1 cellular context compared by ENCODE assay signal in the genomic region with DNA sequence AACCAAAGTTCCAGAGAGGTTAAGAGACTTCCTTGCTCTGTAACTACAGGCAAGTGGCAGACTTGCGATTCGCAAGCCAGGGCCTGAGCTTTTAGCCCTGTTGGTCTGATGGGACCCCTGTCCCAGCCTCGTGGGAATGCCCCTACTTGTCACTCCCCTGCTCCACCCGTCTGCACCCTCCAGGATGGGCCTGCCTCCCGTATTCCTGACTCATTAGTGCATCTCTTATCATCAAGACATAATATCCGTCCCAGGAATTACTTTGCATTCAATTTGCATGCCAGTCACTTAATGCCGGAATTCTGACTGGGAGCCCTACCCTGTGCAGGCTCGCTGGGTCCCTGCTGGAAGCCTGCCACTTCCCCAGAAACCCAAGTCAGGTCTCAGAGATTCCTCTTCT.
TF ChIP-seq lines count a peak whose summit lies in the region.

No MANE protein-coding gene starts in this region.

TF ChIP-seq in HepG2, 621 proteins besides CTCF, POLR2A, EP300 and RAD21:
- TF ChIP-seq TSC22D2 (CRISPR knock-in tag; IDR thresholded peaks at IDR 0.05; ENCODE audit: borderline replicate concordance) (no peak), EED (CRISPR knock-in tag; IDR thresholded peaks at IDR 0.05) (no peak), GLI4 (CRISPR knock-in tag; IDR thresholded peaks at IDR 0.05; ENCODE audit: borderline replicate concordance) (no peak), TRIM24 (CRISPR knock-in tag; IDR thresholded peaks at IDR 0.05) (no peak), SRSF1 (optimal IDR thresholded peaks at IDR 0.05; ENCODE audit: low read depth, low read length) (no peak), FOXO1 (CRISPR knock-in tag; IDR thresholded peaks at IDR 0.05) (no peak), PRPF4 (IDR thresholded peaks at IDR 0.05; ENCODE audit: low read depth, low read length, poor library complexity, severe bottlenecking) (no peak), SOX5 (CRISPR knock-in tag; IDR thresholded peaks at IDR 0.05; ENCODE audit: borderline replicate concordance) (no peak), ZNF737 (CRISPR knock-in tag; IDR thresholded peaks at IDR 0.05; ENCODE audit: borderline replicate concordance) (no peak)
- TF ChIP-seq, protein P1, sequence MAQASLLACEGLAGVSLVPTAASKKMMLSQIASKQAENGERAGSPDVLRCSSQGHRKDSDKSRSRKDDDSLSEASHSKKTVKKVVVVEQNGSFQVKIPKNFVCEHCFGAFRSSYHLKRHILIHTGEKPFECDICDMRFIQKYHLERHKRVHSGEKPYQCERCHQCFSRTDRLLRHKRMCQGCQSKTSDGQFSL (CRISPR knock-in tag; IDR thresholded peaks at IDR 0.05): no peak
- TF ChIP-seq, protein P2, sequence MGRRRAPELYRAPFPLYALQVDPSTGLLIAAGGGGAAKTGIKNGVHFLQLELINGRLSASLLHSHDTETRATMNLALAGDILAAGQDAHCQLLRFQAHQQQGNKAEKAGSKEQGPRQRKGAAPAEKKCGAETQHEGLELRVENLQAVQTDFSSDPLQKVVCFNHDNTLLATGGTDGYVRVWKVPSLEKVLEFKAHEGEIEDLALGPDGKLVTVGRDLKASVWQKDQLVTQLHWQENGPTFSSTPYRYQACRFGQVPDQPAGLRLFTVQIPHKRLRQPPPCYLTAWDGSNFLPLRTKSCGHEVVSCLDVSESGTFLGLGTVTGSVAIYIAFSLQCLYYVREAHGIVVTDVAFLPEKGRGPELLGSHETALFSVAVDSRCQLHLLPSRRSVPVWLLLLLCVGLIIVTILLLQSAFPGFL (CRISPR knock-in tag; IDR thresholded peaks at IDR 0.05): no peak
- TF ChIP-seq, protein P3, sequence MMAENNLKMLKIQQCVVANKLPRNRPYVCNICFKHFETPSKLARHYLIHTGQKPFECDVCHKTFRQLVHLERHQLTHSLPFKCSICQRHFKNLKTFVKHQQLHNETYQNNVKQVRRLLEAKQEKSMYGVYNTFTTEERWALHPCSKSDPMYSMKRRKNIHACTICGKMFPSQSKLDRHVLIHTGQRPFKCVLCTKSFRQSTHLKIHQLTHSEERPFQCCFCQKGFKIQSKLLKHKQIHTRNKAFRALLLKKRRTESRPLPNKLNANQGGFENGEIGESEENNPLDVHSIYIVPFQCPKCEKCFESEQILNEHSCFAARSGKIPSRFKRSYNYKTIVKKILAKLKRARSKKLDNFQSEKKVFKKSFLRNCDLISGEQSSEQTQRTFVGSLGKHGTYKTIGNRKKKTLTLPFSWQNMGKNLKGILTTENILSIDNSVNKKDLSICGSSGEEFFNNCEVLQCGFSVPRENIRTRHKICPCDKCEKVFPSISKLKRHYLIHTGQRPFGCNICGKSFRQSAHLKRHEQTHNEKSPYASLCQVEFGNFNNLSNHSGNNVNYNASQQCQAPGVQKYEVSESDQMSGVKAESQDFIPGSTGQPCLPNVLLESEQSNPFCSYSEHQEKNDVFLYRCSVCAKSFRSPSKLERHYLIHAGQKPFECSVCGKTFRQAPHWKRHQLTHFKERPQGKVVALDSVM (CRISPR knock-in tag; IDR thresholded peaks at IDR 0.05): no peak
- TF ChIP-seq, protein P4, sequence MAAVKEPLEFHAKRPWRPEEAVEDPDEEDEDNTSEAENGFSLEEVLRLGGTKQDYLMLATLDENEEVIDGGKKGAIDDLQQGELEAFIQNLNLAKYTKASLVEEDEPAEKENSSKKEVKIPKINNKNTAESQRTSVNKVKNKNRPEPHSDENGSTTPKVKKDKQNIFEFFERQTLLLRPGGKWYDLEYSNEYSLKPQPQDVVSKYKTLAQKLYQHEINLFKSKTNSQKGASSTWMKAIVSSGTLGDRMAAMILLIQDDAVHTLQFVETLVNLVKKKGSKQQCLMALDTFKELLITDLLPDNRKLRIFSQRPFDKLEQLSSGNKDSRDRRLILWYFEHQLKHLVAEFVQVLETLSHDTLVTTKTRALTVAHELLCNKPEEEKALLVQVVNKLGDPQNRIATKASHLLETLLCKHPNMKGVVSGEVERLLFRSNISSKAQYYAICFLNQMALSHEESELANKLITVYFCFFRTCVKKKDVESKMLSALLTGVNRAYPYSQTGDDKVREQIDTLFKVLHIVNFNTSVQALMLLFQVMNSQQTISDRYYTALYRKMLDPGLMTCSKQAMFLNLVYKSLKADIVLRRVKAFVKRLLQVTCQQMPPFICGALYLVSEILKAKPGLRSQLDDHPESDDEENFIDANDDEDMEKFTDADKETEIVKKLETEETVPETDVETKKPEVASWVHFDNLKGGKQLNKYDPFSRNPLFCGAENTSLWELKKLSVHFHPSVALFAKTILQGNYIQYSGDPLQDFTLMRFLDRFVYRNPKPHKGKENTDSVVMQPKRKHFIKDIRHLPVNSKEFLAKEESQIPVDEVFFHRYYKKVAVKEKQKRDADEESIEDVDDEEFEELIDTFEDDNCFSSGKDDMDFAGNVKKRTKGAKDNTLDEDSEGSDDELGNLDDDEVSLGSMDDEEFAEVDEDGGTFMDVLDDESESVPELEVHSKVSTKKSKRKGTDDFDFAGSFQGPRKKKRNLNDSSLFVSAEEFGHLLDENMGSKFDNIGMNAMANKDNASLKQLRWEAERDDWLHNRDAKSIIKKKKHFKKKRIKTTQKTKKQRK (IDR thresholded peaks at IDR 0.05; ENCODE audit: low read length): no peak
- TF ChIP-seq, protein P5, sequence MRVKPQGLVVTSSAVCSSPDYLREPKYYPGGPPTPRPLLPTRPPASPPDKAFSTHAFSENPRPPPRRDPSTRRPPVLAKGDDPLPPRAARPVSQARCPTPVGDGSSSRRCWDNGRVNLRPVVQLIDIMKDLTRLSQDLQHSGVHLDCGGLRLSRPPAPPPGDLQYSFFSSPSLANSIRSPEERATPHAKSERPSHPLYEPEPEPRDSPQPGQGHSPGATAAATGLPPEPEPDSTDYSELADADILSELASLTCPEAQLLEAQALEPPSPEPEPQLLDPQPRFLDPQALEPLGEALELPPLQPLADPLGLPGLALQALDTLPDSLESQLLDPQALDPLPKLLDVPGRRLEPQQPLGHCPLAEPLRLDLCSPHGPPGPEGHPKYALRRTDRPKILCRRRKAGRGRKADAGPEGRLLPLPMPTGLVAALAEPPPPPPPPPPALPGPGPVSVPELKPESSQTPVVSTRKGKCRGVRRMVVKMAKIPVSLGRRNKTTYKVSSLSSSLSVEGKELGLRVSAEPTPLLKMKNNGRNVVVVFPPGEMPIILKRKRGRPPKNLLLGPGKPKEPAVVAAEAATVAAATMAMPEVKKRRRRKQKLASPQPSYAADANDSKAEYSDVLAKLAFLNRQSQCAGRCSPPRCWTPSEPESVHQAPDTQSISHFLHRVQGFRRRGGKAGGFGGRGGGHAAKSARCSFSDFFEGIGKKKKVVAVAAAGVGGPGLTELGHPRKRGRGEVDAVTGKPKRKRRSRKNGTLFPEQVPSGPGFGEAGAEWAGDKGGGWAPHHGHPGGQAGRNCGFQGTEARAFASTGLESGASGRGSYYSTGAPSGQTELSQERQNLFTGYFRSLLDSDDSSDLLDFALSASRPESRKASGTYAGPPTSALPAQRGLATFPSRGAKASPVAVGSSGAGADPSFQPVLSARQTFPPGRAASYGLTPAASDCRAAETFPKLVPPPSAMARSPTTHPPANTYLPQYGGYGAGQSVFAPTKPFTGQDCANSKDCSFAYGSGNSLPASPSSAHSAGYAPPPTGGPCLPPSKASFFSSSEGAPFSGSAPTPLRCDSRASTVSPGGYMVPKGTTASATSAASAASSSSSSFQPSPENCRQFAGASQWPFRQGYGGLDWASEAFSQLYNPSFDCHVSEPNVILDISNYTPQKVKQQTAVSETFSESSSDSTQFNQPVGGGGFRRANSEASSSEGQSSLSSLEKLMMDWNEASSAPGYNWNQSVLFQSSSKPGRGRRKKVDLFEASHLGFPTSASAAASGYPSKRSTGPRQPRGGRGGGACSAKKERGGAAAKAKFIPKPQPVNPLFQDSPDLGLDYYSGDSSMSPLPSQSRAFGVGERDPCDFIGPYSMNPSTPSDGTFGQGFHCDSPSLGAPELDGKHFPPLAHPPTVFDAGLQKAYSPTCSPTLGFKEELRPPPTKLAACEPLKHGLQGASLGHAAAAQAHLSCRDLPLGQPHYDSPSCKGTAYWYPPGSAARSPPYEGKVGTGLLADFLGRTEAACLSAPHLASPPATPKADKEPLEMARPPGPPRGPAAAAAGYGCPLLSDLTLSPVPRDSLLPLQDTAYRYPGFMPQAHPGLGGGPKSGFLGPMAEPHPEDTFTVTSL (CRISPR knock-in tag; IDR thresholded peaks at IDR 0.05; ENCODE audit: borderline replicate concordance): no peak
